Comparison of ENCODE assay signal across 3 cellular contexts in the genomic region with DNA sequence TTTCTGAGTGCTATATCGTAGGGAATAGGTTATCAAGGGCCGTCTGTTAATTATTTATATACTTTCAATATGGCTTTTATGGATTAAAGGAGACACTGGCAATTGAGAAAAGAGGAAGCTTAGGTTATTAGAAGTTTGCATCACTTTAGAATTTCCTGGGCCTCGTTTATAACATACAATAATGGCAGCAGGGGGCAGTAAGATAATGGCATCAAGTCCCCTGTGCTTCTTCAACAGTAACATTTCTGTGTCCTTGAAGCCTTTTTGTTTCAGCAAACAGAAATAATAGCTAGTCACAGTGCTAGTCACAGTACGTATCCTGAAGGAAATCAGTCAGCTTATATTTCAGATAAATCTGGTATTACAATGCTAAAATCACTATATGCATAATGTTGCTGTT.
TF ChIP-seq lines count a peak whose summit lies in the region.

No MANE protein-coding gene starts in this region.

TF ChIP-seq in liver, 16 proteins besides CTCF, POLR2A, EP300 and RAD21:
- TF ChIP-seq HNF4A (conservative IDR thresholded peaks at IDR 0.05) (no peak), YY1 (IDR thresholded peaks at IDR 0.05) (no peak), HNF4G (IDR thresholded peaks at IDR 0.05) (no peak), TAF1 (conservative IDR thresholded peaks at IDR 0.05) (no peak), SP1 (IDR thresholded peaks at IDR 0.05) (no peak), RXRA (IDR thresholded peaks at IDR 0.05) (no peak), JUND (IDR thresholded peaks at IDR 0.05) (no peak), FOXA1 (IDR thresholded peaks at IDR 0.05) (no peak)
- TF ChIP-seq, protein P1, sequence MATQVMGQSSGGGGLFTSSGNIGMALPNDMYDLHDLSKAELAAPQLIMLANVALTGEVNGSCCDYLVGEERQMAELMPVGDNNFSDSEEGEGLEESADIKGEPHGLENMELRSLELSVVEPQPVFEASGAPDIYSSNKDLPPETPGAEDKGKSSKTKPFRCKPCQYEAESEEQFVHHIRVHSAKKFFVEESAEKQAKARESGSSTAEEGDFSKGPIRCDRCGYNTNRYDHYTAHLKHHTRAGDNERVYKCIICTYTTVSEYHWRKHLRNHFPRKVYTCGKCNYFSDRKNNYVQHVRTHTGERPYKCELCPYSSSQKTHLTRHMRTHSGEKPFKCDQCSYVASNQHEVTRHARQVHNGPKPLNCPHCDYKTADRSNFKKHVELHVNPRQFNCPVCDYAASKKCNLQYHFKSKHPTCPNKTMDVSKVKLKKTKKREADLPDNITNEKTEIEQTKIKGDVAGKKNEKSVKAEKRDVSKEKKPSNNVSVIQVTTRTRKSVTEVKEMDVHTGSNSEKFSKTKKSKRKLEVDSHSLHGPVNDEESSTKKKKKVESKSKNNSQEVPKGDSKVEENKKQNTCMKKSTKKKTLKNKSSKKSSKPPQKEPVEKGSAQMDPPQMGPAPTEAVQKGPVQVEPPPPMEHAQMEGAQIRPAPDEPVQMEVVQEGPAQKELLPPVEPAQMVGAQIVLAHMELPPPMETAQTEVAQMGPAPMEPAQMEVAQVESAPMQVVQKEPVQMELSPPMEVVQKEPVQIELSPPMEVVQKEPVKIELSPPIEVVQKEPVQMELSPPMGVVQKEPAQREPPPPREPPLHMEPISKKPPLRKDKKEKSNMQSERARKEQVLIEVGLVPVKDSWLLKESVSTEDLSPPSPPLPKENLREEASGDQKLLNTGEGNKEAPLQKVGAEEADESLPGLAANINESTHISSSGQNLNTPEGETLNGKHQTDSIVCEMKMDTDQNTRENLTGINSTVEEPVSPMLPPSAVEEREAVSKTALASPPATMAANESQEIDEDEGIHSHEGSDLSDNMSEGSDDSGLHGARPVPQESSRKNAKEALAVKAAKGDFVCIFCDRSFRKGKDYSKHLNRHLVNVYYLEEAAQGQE (IDR thresholded peaks at IDR 0.05), result no peak
- TF ChIP-seq, protein P2, sequence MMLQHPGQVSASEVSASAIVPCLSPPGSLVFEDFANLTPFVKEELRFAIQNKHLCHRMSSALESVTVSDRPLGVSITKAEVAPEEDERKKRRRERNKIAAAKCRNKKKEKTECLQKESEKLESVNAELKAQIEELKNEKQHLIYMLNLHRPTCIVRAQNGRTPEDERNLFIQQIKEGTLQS (IDR thresholded peaks at IDR 0.05), result no peak

TF ChIP-seq in HepG2, 621 proteins besides CTCF, POLR2A, EP300 and RAD21:
- TF ChIP-seq CREB1 (IDR thresholded peaks at IDR 0.05) (no peak), CREB1 (CRISPR knock-in tag; IDR thresholded peaks at IDR 0.05) (no peak), ZHX1 (CRISPR knock-in tag; IDR thresholded peaks at IDR 0.05; ENCODE audit: low read depth) (no peak), AKAP8 (CRISPR knock-in tag; IDR thresholded peaks at IDR 0.05) (no peak), U2AF1 (optimal IDR thresholded peaks at IDR 0.05; ENCODE audit: low read depth, low read length) (no peak), ZBTB21 (CRISPR knock-in tag; IDR thresholded peaks at IDR 0.05) (no peak), PLRG1 (conservative IDR thresholded peaks at IDR 0.05) (no peak), SAP130 (CRISPR knock-in tag; IDR thresholded peaks at IDR 0.05; ENCODE audit: low read depth) (no peak), KDM3A (CRISPR knock-in tag; IDR thresholded peaks at IDR 0.05; ENCODE audit: low read depth) (no peak), ZBTB26 (CRISPR knock-in tag; IDR thresholded peaks at IDR 0.05; ENCODE audit: borderline replicate concordance) (no peak), MAF1 (CRISPR knock-in tag; IDR thresholded peaks at IDR 0.05; ENCODE audit: borderline replicate concordance) (no peak), ZNF557 (CRISPR knock-in tag; IDR thresholded peaks at IDR 0.05) (no peak), CENPT (CRISPR knock-in tag; IDR thresholded peaks at IDR 0.05; ENCODE audit: low read depth) (no peak), RARA (CRISPR knock-in tag; IDR thresholded peaks at IDR 0.05) (no peak), ZNF235 (CRISPR knock-in tag; IDR thresholded peaks at IDR 0.05; ENCODE audit: borderline replicate concordance) (no peak), ZNF30 (CRISPR knock-in tag; IDR thresholded peaks at IDR 0.05) (no peak), ZNF503 (CRISPR knock-in tag; IDR thresholded peaks at IDR 0.05) (no peak), MAFG (CRISPR knock-in tag; IDR thresholded peaks at IDR 0.05) (no peak), PHF5A (CRISPR knock-in tag; IDR thresholded peaks at IDR 0.05; ENCODE audit: low read depth, unreplicated experiment) (no peak), HNF4A (CRISPR knock-in tag; IDR thresholded peaks at IDR 0.05) (no peak)
- TF ChIP-seq, protein P3, sequence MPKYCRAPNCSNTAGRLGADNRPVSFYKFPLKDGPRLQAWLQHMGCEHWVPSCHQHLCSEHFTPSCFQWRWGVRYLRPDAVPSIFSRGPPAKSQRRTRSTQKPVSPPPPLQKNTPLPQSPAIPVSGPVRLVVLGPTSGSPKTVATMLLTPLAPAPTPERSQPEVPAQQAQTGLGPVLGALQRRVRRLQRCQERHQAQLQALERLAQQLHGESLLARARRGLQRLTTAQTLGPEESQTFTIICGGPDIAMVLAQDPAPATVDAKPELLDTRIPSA (CRISPR knock-in tag; IDR thresholded peaks at IDR 0.05; ENCODE audit: borderline replicate concordance), result no peak
TF ChIP-seq in HepG2: peak in this region for 0.

TF ChIP-seq in H1, 55 proteins besides CTCF, POLR2A, EP300 and RAD21:
- TF ChIP-seq, protein P4, sequence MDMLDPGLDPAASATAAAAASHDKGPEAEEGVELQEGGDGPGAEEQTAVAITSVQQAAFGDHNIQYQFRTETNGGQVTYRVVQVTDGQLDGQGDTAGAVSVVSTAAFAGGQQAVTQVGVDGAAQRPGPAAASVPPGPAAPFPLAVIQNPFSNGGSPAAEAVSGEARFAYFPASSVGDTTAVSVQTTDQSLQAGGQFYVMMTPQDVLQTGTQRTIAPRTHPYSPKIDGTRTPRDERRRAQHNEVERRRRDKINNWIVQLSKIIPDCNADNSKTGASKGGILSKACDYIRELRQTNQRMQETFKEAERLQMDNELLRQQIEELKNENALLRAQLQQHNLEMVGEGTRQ (IDR thresholded peaks at IDR 0.05; ENCODE audit: low read length), result no peak
- TF ChIP-seq JUN (IDR thresholded peaks at IDR 0.05; ENCODE audit: low read depth, low read length) (no peak), JUND (IDR thresholded peaks at IDR 0.05; ENCODE audit: low read length) (no peak), CHD2 (IDR thresholded peaks at IDR 0.05; ENCODE audit: low read length) (no peak), HDAC6 (IDR thresholded peaks at IDR 0.05; ENCODE audit: low read depth, low read length) (no peak), YY1 (IDR thresholded peaks at IDR 0.05; ENCODE audit: low read depth, low read length) (no peak), CHD7 (IDR thresholded peaks at IDR 0.05; ENCODE audit: insufficient replicate concordance, low read length) (no peak), PHF8 (conservative IDR thresholded peaks at IDR 0.05; ENCODE audit: low read depth, low read length) (no peak), GABPA (IDR thresholded peaks at IDR 0.05; ENCODE audit: borderline replicate concordance, insufficient read depth, low read length) (no peak), SP1 (IDR thresholded peaks at IDR 0.05; ENCODE audit: low read depth, low read length) (no peak)
